ENCODE assay signal across 31 cellular contexts in genomic region chr4:26228883-26229282, GRCh38.
"Had no signal": no experiment of that assay in that cellular context is flagged by ENCODE, and none has a peak within 500 bp of the region (broad histone marks: within the 10 kb centered on the region; RNA-seq: fewer than 3 reads in every experiment).

No MANE protein-coding gene starts in this region.

- H3K36me3 ChIP-seq: adrenal gland, breast epithelium, MG63, SJCRH30 had no signal

- H3K4me1 Mint-ChIP-seq: activated B cell treated with CpG ODN at 0.5 μM for 24 hours had no signal

- H3K4me3 ChIP-seq: adrenal gland, body of pancreas, breast epithelium, MG63, SJCRH30 had no signal

- H3K27me3 ChIP-seq: adrenal gland, body of pancreas, breast epithelium, MG63, SJCRH30 had no signal

- H3K27me3 Mint-ChIP-seq: activated B cell treated with CpG ODN at 0.5 μM for 24 hours; activated CD4-positive, alpha-beta memory T cell treated with anti-CD3 and anti-CD28 coated beads for 36 hours; T-helper 17 cell had no signal

- H3K4me2 ChIP-seq: SK-N-SH had no signal

- H3K4me3 Mint-ChIP-seq: activated B cell treated with CpG ODN at 0.5 μM for 24 hours; activated CD4-positive, alpha-beta memory T cell treated with anti-CD3 and anti-CD28 coated beads for 36 hours; activated naive CD4-positive, alpha-beta T cell treated with anti-CD3 and anti-CD28 coated beads for 36 hours; activated T-cell treated with anti-CD3 and anti-CD28 coated beads, Interleukin-2, amount 50 U/mL, for 4 hours; activated T-helper 1 cell treated with anti-CD3 and anti-CD28 coated beads, Interleukin-12 subunit alpha, Interleukin-12 subunit beta, Interleukin-2, Interleukin-4 antibody, amounts not matched to agents 30 ng/mL and 10 ng/mL and 1 ng/mL, durations not matched to agents 14 hours and 24 hours and 36 hours; T-helper 17 cell had no signal

- ATAC-seq: activated naive CD4-positive, alpha-beta T cell treated with anti-CD3 and anti-CD28 coated beads, Interleukin-2, amount 50 U/mL, for 72 hours; activated T-cell treated with anti-CD3 and anti-CD28 coated beads, Interleukin-2, amount 50 U/mL, for 4 hours; body of pancreas; Panc1; T-helper 17 cell had no signal

- H3K27ac ChIP-seq: body of pancreas, breast epithelium, SJCRH30, VCaP had no signal

- H3K9me3 Mint-ChIP-seq: activated B cell treated with CpG ODN at 0.5 μM for 24 hours; activated CD4-positive, alpha-beta memory T cell treated with anti-CD3 and anti-CD28 coated beads for 36 hours; activated naive CD4-positive, alpha-beta T cell treated with anti-CD3 and anti-CD28 coated beads for 36 hours; activated T-cell treated with anti-CD3 and anti-CD28 coated beads, Interleukin-2, amount 50 U/mL, for 4 hours; activated T-helper 1 cell treated with anti-CD3 and anti-CD28 coated beads, Interleukin-12 subunit alpha, Interleukin-12 subunit beta, Interleukin-2, Interleukin-4 antibody, amounts not matched to agents 30 ng/mL and 10 ng/mL and 1 ng/mL, durations not matched to agents 14 hours and 24 hours and 36 hours had no signal

- DNase-seq: activated B cell treated with CpG ODN at 0.5 μM for 24 hours; activated CD4-positive, alpha-beta memory T cell treated with anti-CD3 and anti-CD28 coated beads for 36 hours; activated CD4-positive, alpha-beta T cell treated with anti-CD3 and anti-CD28 coated beads for 4 hours; activated CD4-positive, alpha-beta T cell treated with anti-CD3 and anti-CD28 coated beads, Interleukin-2, amount 50 U/mL, for 1 hour; activated CD4-positive, CD25-positive, alpha-beta regulatory T cell treated with anti-CD3 and anti-CD28 coated beads, Interleukin-2, amount 50 U/mL, for 72 hours; activated CD8-positive, alpha-beta memory T cell treated with anti-CD3 and anti-CD28 coated beads, Interleukin-2, amount 50 U/mL, for 4 hours; activated gamma-delta T cell treated with Interleukin-2 at 50 U/mL for 16 hours; activated naive CD4-positive, alpha-beta T cell treated with anti-CD3 and anti-CD28 coated beads for 36 hours; activated T-cell treated with anti-CD3 and anti-CD28 coated beads for 4 hours; activated T-cell treated with anti-CD3 and anti-CD28 coated beads, Interleukin-2, amount 50 U/mL, for 4 hours; adrenal gland; body of pancreas; Kasumi-1; KG1; MG63; NCI-H1048; NCI-H1105 treated with DMSO at 0.1 percent for 48 hours; NCI-H1436; NCI-H1694 treated with DMSO at 0.1 percent for 48 hours; NCI-H2029; NCI-H345; NCI-H524 treated with DMSO at 0.1 percent for 48 hours; SHP77; SJCRH30; SK-N-SH; T-helper 17 cell had no signal

- H3K4me1 ChIP-seq: adrenal gland, body of pancreas, breast epithelium had no signal

- H3K9me3 ChIP-seq: adrenal gland, body of pancreas, breast epithelium, MG63, SJCRH30, SK-N-SH had no signal

- H3K27ac Mint-ChIP-seq: activated B cell treated with CpG ODN at 0.5 μM for 24 hours; activated CD4-positive, alpha-beta memory T cell treated with anti-CD3 and anti-CD28 coated beads for 36 hours; activated naive CD4-positive, alpha-beta T cell treated with anti-CD3 and anti-CD28 coated beads for 36 hours; activated naive CD4-positive, alpha-beta T cell treated with anti-CD3 and anti-CD28 coated beads, Interleukin-2, amount 50 U/mL, for 72 hours; activated T-helper 1 cell treated with anti-CD3 and anti-CD28 coated beads, Interleukin-12 subunit alpha, Interleukin-12 subunit beta, Interleukin-2, Interleukin-4 antibody, amounts not matched to agents 30 ng/mL and 10 ng/mL and 1 ng/mL, durations not matched to agents 14 hours and 24 hours and 36 hours; T-helper 17 cell had no signal

- H3K9me2 ChIP-seq: SK-N-SH had no signal

- H3K36me3 Mint-ChIP-seq: activated CD4-positive, alpha-beta memory T cell treated with anti-CD3 and anti-CD28 coated beads for 36 hours had no signal
